In the genomic region with DNA sequence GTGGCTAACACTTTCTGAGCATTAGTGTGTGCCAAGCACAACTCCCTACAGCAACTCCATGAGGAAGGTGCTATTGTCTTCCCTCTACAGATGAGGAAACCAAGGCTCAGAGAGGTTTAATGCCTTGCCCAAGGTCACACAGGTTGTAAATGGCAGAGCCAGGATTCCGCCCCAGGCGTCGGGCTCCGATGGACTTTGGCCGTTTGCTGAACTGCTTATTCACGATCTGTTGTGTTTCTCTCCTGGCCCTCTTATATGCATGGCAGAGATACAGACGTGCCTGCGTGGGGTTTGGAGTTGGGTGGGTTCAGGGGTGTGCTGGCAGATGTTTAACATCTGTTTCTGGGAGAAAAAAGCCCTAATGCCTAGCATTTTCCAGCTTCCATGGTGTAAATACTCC, we compare ENCODE assay signal across 7 cellular contexts.
DNase-seq lines count a peak whose midpoint lies in the region; ATAC-seq, FAIRE-seq and TF ChIP-seq lines count a peak whose summit lies in the region.
"Not testable (repeated sequence)": the region's sequence is repeated elsewhere in the genome, so short reads cannot be mapped to it uniquely, and the experiment has no call there.

No MANE protein-coding gene starts in this region.

- TF ChIP-seq POLR2A in HepG2 (IDR thresholded peaks at IDR 0.05; ENCODE audit: insufficient read depth in 1 of 2, low read depth in 2 of 2, low read length in 2 of 2); spleen (IDR thresholded peaks at IDR 0.05): not testable (repeated sequence)

- TF ChIP-seq CTCF in HepG2 (CRISPR knock-in tag; IDR thresholded peaks at IDR 0.05); osteoblast (IDR thresholded peaks at IDR 0.05; ENCODE audit: extremely low read depth, low read depth, low read length); spleen (IDR thresholded peaks at IDR 0.05 in 8 of 11, conservative IDR thresholded peaks at IDR 0.05 in 3 of 11): not testable (repeated sequence)

- H3K27ac ChIP-seq in HepG2 (ENCODE audit: extremely low read length, insufficient read depth, low read length); osteoblast (ENCODE audit: low read depth, low read length); small intestine (ENCODE audit: low read depth in 1 of 2, low read length in 1 of 2); spleen: not testable (repeated sequence)

- not testable (repeated sequence) for H3K27me3 ChIP-seq in HepG2 (ENCODE audit: control insufficient read depth in 1 of 2, insufficient read depth in 2 of 2, low read length in 2 of 2); osteoblast (ENCODE audit: insufficient read depth, low read length); small intestine (ENCODE audit: control insufficient read depth in 2 of 2, insufficient read depth in 2 of 2, low read length in 2 of 2); spleen (replicated peaks in 1 of 7)

- not testable (repeated sequence) for ATAC-seq in HepG2

- H3K9ac ChIP-seq in HepG2 (ENCODE audit: insufficient read depth, low read depth, low read length): not testable (repeated sequence)

- H3K79me2 ChIP-seq in HepG2 (ENCODE audit: insufficient read depth, low read length); osteoblast (ENCODE audit: insufficient read depth, low read length): not testable (repeated sequence)

- H3K4me3 ChIP-seq in HepG2 (replicated peaks in 1 of 3; ENCODE audit: insufficient read depth in 1 of 3, low read depth in 2 of 3, low read length in 3 of 3); osteoblast (ENCODE audit: insufficient read depth, low read length); small intestine (ENCODE audit: low read depth in 1 of 2, low read length in 2 of 2); spleen: not testable (repeated sequence)

- peak overlapping the region; percentile 33; the same call in 1 of the 2 replicates for H3K4me2 ChIP-seq in HepG2 (ENCODE audit: low read depth, low read length)
- H3K4me2 ChIP-seq in osteoblast (ENCODE audit: insufficient read depth, low read length): not testable (repeated sequence)

- peak; percentile 0 for DNase-seq in AG08396 (ENCODE audit: low spot score)
- peak; percentile 0 for DNase-seq in HuH-7 (ENCODE audit: low spot score)
- DNase-seq in HepG2 (ENCODE audit: low spot score): peak; percentile 4
- DNase-seq in mesenteric fat pad (ENCODE audit: low spot score): peak; percentile 82
- peak; percentile 0 for DNase-seq in osteoblast (ENCODE audit: insufficient read length, low spot score, missing footprints)
- DNase-seq in small intestine: peak; percentile 0
- peak; percentile 63 for DNase-seq in spleen

- FAIRE-seq in HepG2 (lab: Jason Lieb, UNC); small intestine (lab: Jason Lieb, UNC): not testable (repeated sequence)

- not testable (repeated sequence) for H3K36me3 ChIP-seq in HepG2 (replicated peaks in 1 of 2; ENCODE audit: control insufficient read depth in 1 of 2, insufficient read depth in 2 of 2, low read length in 2 of 2); osteoblast (ENCODE audit: insufficient read depth, low read length); small intestine (ENCODE audit: control insufficient read depth in 2 of 2, insufficient read depth in 2 of 2, low read length in 2 of 2); spleen

- H2AFZ ChIP-seq in HepG2 (ENCODE audit: low read length); osteoblast (ENCODE audit: low read length): not testable (repeated sequence)

- BruUV-seq in HepG2 (replicated peaks; lab: Mats Ljungman, UMichigan): not testable (repeated sequence)

- not testable (repeated sequence) for H3K4me1 ChIP-seq in HepG2 (ENCODE audit: insufficient read depth, low read length); osteoblast (ENCODE audit: insufficient read depth, low read length); small intestine (ENCODE audit: control insufficient read depth in 2 of 2, insufficient read depth in 1 of 2, low read depth in 1 of 2, low read length in 1 of 2); spleen

- CTCF ChIA-PET in HepG2 (lab: Yijun Ruan, JAX; ENCODE audit: low intra/inter-chr PET ratio, low total read pairs): not testable (repeated sequence)

- H4K20me1 ChIP-seq in HepG2 (ENCODE audit: insufficient read depth, low read length); osteoblast (ENCODE audit: insufficient read depth, low read length): not testable (repeated sequence)

- TF ChIP-seq RAD21 in HepG2 (CRISPR knock-in tag; IDR thresholded peaks at IDR 0.05): not testable (repeated sequence)

- H3K9me3 ChIP-seq in HepG2 (ENCODE audit: low read length); osteoblast (ENCODE audit: low read depth, low read length); small intestine (ENCODE audit: control insufficient read depth, low read depth); spleen: not testable (repeated sequence)

- TF ChIP-seq EP300 in HepG2 (IDR thresholded peaks at IDR 0.05; ENCODE audit: low read depth in 2 of 2, low read length in 2 of 2); HepG2 (CRISPR knock-in tag; IDR thresholded peaks at IDR 0.05; ENCODE audit: borderline replicate concordance): not testable (repeated sequence)

- POLR2A ChIA-PET in HepG2 (lab: Yijun Ruan, JAX): not testable (repeated sequence)

- in situ Hi-C loops in HepG2 (cut with HindIII; ENCODE audit: extremely low pct_ligation_motif_present, low pct_unique_long_range_greater_than_20kb): not testable (repeated sequence)

- intact Hi-C loops in HepG2 (cut with micrococcal nuclease; ENCODE audit: unreplicated experiment); spleen (cut with DNase I; ENCODE audit: low total_unique reads): not testable (repeated sequence)

- 13% methylated on average over 5 of the region's 8 CpGs for WGBS in HepG2 (ENCODE audit: low lambda C conversion rate)
- WGBS in small intestine, 3 donors: 13 to 69% (median 29%) methylated on average over 8 of the region's 8 CpGs
- WGBS in spleen, 5 donors: 78 to 89% (median 85%) methylated on average over 6 to 8 of the region's 8 CpGs

TF ChIP-seq in HepG2, 621 proteins besides CTCF, POLR2A, EP300 and RAD21:
- TF ChIP-seq ZNF768 (CRISPR knock-in tag; IDR thresholded peaks at IDR 0.05): peak; percentile 88
TF ChIP-seq in HepG2: peak in this region for 1; not testable (repeated sequence) for 620.

Comparison
In these comparisons a context has a peak if more than half of its experiments do, and no peak if none do; other contexts are left out.
1. DNase-seq: peak in every context shown above with its lines; median percentile 82 in mesenteric fat pad; 63 in spleen; 4 in HepG2; 0 in AG08396; 0 in HuH-7; 0 in osteoblast; 0 in small intestine.